In the genomic region with DNA sequence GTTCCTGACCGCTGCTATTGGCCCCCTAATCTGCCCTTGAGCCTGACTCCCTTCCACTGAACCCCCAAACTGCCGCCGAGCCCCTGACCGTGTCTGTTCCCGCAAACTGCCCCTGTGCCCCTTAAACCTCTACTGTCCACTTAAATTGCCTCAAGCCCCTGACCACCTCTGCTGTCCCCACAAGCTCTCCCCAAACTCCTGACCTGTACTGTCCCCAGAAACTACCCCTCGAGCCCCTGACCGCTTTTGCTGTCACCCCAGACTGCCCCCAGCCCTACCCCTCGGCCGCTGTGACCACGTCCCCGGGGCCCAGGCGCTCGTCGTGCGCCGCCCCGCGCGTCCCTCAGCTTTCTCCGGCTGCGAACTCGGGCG, we compare ENCODE assay signal across 8 cellular contexts. TPM values are rescaled to one million over a fixed set of nuclear protein-coding genes. Genes with fewer than 3 reads are reported as not detected.
DNase-seq lines count a peak whose midpoint lies in the region; ATAC-seq, FAIRE-seq and TF ChIP-seq lines count a peak whose summit lies in the region.

No MANE protein-coding gene starts in this region.

- no peak for TF ChIP-seq RAD21 in HepG2 (CRISPR knock-in tag; IDR thresholded peaks at IDR 0.05)

- H3K4me1 ChIP-seq in HepG2 (ENCODE audit: insufficient read depth, low read length), result peaks cover 28% of the 10 kb centered on the region
- H3K4me1 ChIP-seq in thyroid gland, result peaks cover 12 to 13% of the 10 kb centered on the region in 2 donors

- peaks cover 4% of the 10 kb centered on the region; the same call in 1 of the 2 replicates for H4K20me1 ChIP-seq in HepG2 (ENCODE audit: insufficient read depth, low read length)

- 0% methylated on average over 23 of the region's 23 CpGs for WGBS in HepG2 (ENCODE audit: low lambda C conversion rate)
- 2 to 4% methylated on average over 13 to 23 of the region's 23 CpGs for WGBS in thyroid gland, 2 donors

- H3K27ac Mint-ChIP-seq in activated CD8-positive, alpha-beta memory T cell treated with anti-CD3 and anti-CD28 coated beads, Interleukin-2, amount 10 ng/mL, durations not matched to agents 7 days and 5 days, result peak overlapping the region; percentile 77
- no peak overlapping the region for H3K27ac Mint-ChIP-seq in activated naive CD8-positive, alpha-beta T cell treated with anti-CD3 and anti-CD28 coated beads, Interleukin-2, amount 50 U/mL, for 24 hours

- no peak for ATAC-seq in activated CD8-positive, alpha-beta memory T cell treated with anti-CD3 and anti-CD28 coated beads, Interleukin-2, amount 10 ng/mL, durations not matched to agents 7 days and 5 days
- no peak for ATAC-seq in activated naive CD8-positive, alpha-beta T cell treated with anti-CD3 and anti-CD28 coated beads, Interleukin-2, amount 50 U/mL, for 24 hours
- ATAC-seq in HepG2 (no peak; the same call in 2 of the 3 replicates), HG03045 (IDR thresholded peaks at IDR 0.05; ENCODE audit: unreplicated experiment) (no peak)

- TF ChIP-seq CTCF in HepG2 (CRISPR knock-in tag; IDR thresholded peaks at IDR 0.05) (no peak), thyroid gland (IDR thresholded peaks at IDR 0.05) (peak in 1 of 6 experiments; percentile 6)

- H3K9me3 ChIP-seq in HepG2 (ENCODE audit: low read length) (no peaks in the 10 kb centered on the region), thyroid gland (no peaks in the 10 kb centered on the region)

- POLR2A ChIA-PET in HepG2 (lab: Yijun Ruan, JAX), result interaction anchor here (1.1 to 3.3 kb wide), 3 partner anchors 33 to 78 kb away, joined by 4 to 20 read pairs (median 14); partner anchors contain the start of genes TLE6, ZNF556 and ZNF57

- peak overlapping the region; percentile 90 for H3K4me2 ChIP-seq in HepG2 (ENCODE audit: low read depth, low read length)

- H3K36me3 ChIP-seq in HepG2 (replicated peaks in 1 of 2; ENCODE audit: control insufficient read depth in 1 of 2, insufficient read depth in 2 of 2, low read length in 2 of 2), result peaks cover 2 to 4% of the 10 kb centered on the region in 2 experiments; a peak in 3 of 5 replicates
- H3K36me3 ChIP-seq in thyroid gland, result no peaks in the 10 kb centered on the region

- TF ChIP-seq POLR2A in HepG2 (IDR thresholded peaks at IDR 0.05; ENCODE audit: insufficient read depth in 1 of 2, low read depth in 2 of 2, low read length in 2 of 2), result no peak
- no peak for TF ChIP-seq POLR2A in thyroid gland (IDR thresholded peaks at IDR 0.05)

- no TSS peak for BruUV-seq in HepG2 (replicated peaks; lab: Mats Ljungman, UMichigan)

- in situ Hi-C loops in HepG2 (cut with HindIII; ENCODE audit: extremely low pct_ligation_motif_present, low pct_unique_long_range_greater_than_20kb), result no loop called here

- no peak for FAIRE-seq in HepG2 (lab: Jason Lieb, UNC)

- peaks cover 18% of the 10 kb centered on the region for H3K36me3 Mint-ChIP-seq in activated CD8-positive, alpha-beta memory T cell treated with anti-CD3 and anti-CD28 coated beads, Interleukin-2, amount 10 ng/mL, durations not matched to agents 7 days and 5 days
- H3K36me3 Mint-ChIP-seq in activated naive CD8-positive, alpha-beta T cell treated with anti-CD3 and anti-CD28 coated beads, Interleukin-2, amount 50 U/mL, for 24 hours (ENCODE audit: low read depth), result peaks cover 6% of the 10 kb centered on the region

- intact Hi-C loops in HepG2 (cut with micrococcal nuclease; ENCODE audit: unreplicated experiment) (no loop called here), thyroid gland (cut with DNase I) (loop anchor here (5.0 kb wide), 1 partner anchor 42 kb away; the partner anchor contains the start of gene ZNF57)

- no peak for DNase-seq in activated CD8-positive, alpha-beta memory T cell treated with anti-CD3 and anti-CD28 coated beads, Interleukin-2, amount 10 ng/mL, durations not matched to agents 7 days and 5 days
- DNase-seq in activated CD8-positive, alpha-beta memory T cell treated with anti-CD3 and anti-CD28 coated beads, Interleukin-2, amount 50 U/mL, for 48 hours, result no peak
- no peak for DNase-seq in activated naive CD8-positive, alpha-beta T cell treated with anti-CD3 and anti-CD28 coated beads, Interleukin-2, amount 50 U/mL, for 24 hours
- DNase-seq in HepG2 (ENCODE audit: low spot score), result no peak
- no peak for DNase-seq in thyroid gland
- no peak for DNase-seq in kidney glomerular epithelial cell (lab: John Stamatoyannopoulos, UW)
- DNase-seq in activated CD8-positive, alpha-beta memory T cell treated with anti-CD3 and anti-CD28 coated beads for 24 hours, result no peak

- no peak overlapping the region for H2AFZ ChIP-seq in HepG2 (ENCODE audit: low read length)

- H3K27me3 ChIP-seq in HepG2 (ENCODE audit: control insufficient read depth in 1 of 2, insufficient read depth in 2 of 2, low read length in 2 of 2) (no peaks in the 10 kb centered on the region; a peak in 1 of 5 replicates), thyroid gland (no peaks in the 10 kb centered on the region)

- H3K4me3 ChIP-seq in HepG2 (replicated peaks in 1 of 3; ENCODE audit: insufficient read depth in 1 of 3, low read depth in 2 of 3, low read length in 3 of 3), result peak overlapping the region; percentile 84 to 90 (median 88)
- H3K4me3 ChIP-seq in thyroid gland (replicated peaks in 1 of 3), result peak overlapping the region; percentile 82 to 97 (median 83)

- H3K4me3 Mint-ChIP-seq in activated CD8-positive, alpha-beta memory T cell treated with anti-CD3 and anti-CD28 coated beads, Interleukin-2, amount 10 ng/mL, durations not matched to agents 7 days and 5 days, result peak overlapping the region; percentile 94
- peak overlapping the region; percentile 91 for H3K4me3 Mint-ChIP-seq in activated naive CD8-positive, alpha-beta T cell treated with anti-CD3 and anti-CD28 coated beads, Interleukin-2, amount 50 U/mL, for 24 hours

- H3K27ac ChIP-seq in HepG2 (ENCODE audit: extremely low read length, insufficient read depth, low read length), result peak overlapping the region; percentile 86
- H3K27ac ChIP-seq in thyroid gland, result peak overlapping the region in 1 of 3 donors; percentile 47

- CTCF ChIA-PET in activated CD8-positive, alpha-beta memory T cell treated with anti-CD3 and anti-CD28 coated beads, Interleukin-2, amount 10 ng/mL, durations not matched to agents 7 days and 5 days (lab: Charles Lee), result interaction anchor here (0.5 to 1.5 kb wide), 4 partner anchors 27 to 307 kb away, joined by 3 to 4 read pairs (median 3); no protein-coding TSS in a partner anchor
- CTCF ChIA-PET in HepG2 (lab: Yijun Ruan, JAX; ENCODE audit: low intra/inter-chr PET ratio, low total read pairs), result no interaction called here

- H3K27me3 Mint-ChIP-seq in activated CD8-positive, alpha-beta memory T cell treated with anti-CD3 and anti-CD28 coated beads, Interleukin-2, amount 10 ng/mL, durations not matched to agents 7 days and 5 days, result no peaks in the 10 kb centered on the region
- H3K27me3 Mint-ChIP-seq in activated naive CD8-positive, alpha-beta T cell treated with anti-CD3 and anti-CD28 coated beads, Interleukin-2, amount 50 U/mL, for 24 hours, result no peaks in the 10 kb centered on the region

- peak overlapping the region; percentile 81 for H3K9ac ChIP-seq in HepG2 (ENCODE audit: insufficient read depth, low read depth, low read length)

- H3K4me1 Mint-ChIP-seq in activated CD8-positive, alpha-beta memory T cell treated with anti-CD3 and anti-CD28 coated beads, Interleukin-2, amount 10 ng/mL, durations not matched to agents 7 days and 5 days, result peaks cover 33% of the 10 kb centered on the region
- peaks cover 20% of the 10 kb centered on the region for H3K4me1 Mint-ChIP-seq in activated naive CD8-positive, alpha-beta T cell treated with anti-CD3 and anti-CD28 coated beads, Interleukin-2, amount 50 U/mL, for 24 hours

- no peak for TF ChIP-seq EP300 in HepG2 (IDR thresholded peaks at IDR 0.05; ENCODE audit: low read depth in 2 of 2, low read length in 2 of 2)
- no peak for TF ChIP-seq EP300 in HepG2 (CRISPR knock-in tag; IDR thresholded peaks at IDR 0.05; ENCODE audit: borderline replicate concordance)

- H3K9me3 Mint-ChIP-seq in activated CD8-positive, alpha-beta memory T cell treated with anti-CD3 and anti-CD28 coated beads, Interleukin-2, amount 10 ng/mL, durations not matched to agents 7 days and 5 days (ENCODE audit: low read depth), result no peaks in the 10 kb centered on the region
- no peaks in the 10 kb centered on the region for H3K9me3 Mint-ChIP-seq in activated naive CD8-positive, alpha-beta T cell treated with anti-CD3 and anti-CD28 coated beads, Interleukin-2, amount 50 U/mL, for 24 hours

- peaks cover 36% of the 10 kb centered on the region for H3K79me2 ChIP-seq in HepG2 (ENCODE audit: insufficient read depth, low read length)

RNA-seq across cellular contexts. Expression of gene ZNF77, which starts 0.4 kb away (rescaled TPM):
- 1 to 10 TPM; 4.1 to 4.9 TPM for total RNA-seq in activated CD8-positive, alpha-beta memory T cell treated with anti-CD3 and anti-CD28 coated beads, Interleukin-2, amount 10 ng/mL, durations not matched to agents 7 days and 5 days
- 11.5 and 12.6 TPM in 2 replicates for total RNA-seq in HepG2 (2016; rRNA removed; fragmentation: Illumina TruSeq; extraction: Trizol)
- 2.9 and 3.5 TPM in 2 replicates for total RNA-seq in HepG2 (2016; cell fraction: cytosol; rRNA removed; fragmentation: Illumina TruSeq; extraction: Trizol; ENCODE audit: low read depth)
- 10.1 and 13.6 TPM in 2 replicates for total RNA-seq in HepG2 (2016; cell fraction: insoluble cytoplasmic fraction; rRNA removed; fragmentation: Illumina TruSeq; extraction: Trizol)
- 7.1 and 7.2 TPM in 2 replicates for total RNA-seq in HepG2 (2016; cell fraction: membrane; rRNA removed; fragmentation: Illumina TruSeq; extraction: Trizol)
- total RNA-seq in HepG2 (2016; cell fraction: nucleus; rRNA removed; fragmentation: Illumina TruSeq; extraction: Trizol), result 8.2 and 9.0 TPM in 2 replicates
- 7.1 and 7.8 TPM in 2 replicates for polyA plus RNA-seq in HepG2 (2011; rRNA removed)
- polyA plus RNA-seq in HepG2 (2011; cell fraction: cytosol; rRNA removed), result 3.6 and 5.6 TPM in 2 replicates
- polyA plus RNA-seq in HepG2 (2011; cell fraction: nucleus; rRNA removed), result 5.3 and 7.8 TPM in 2 replicates
- 5.3 and 5.9 TPM in 2 replicates for polyA plus RNA-seq in HepG2 (2012)
- 0.84 and 1.0 TPM in 2 replicates for polyA plus RNA-seq in HepG2 (2016; cell fraction: cytosol; fragmentation: Illumina TruSeq; extraction: Trizol; ENCODE audit: low read depth)
- polyA plus RNA-seq in HepG2 (2016; cell fraction: insoluble cytoplasmic fraction; fragmentation: Illumina TruSeq; extraction: Trizol; ENCODE audit: low read depth), result 9.3 and 9.6 TPM in 2 replicates
- 2.7 and 2.9 TPM in 2 replicates for polyA plus RNA-seq in HepG2 (2016; cell fraction: membrane; fragmentation: Illumina TruSeq; extraction: Trizol; ENCODE audit: low read depth)
- 14.6 and 16.9 TPM in 2 replicates for polyA plus RNA-seq in HepG2 (2016; cell fraction: nucleus; fragmentation: Illumina TruSeq; extraction: Trizol; ENCODE audit: insufficient read depth, low read depth)
- 6.2 and 7.9 TPM in 2 replicates for polyA minus RNA-seq in HepG2 (2011; rRNA and poly(A)+ RNA removed; ENCODE audit: low replicate concordance)
- polyA minus RNA-seq in HepG2 (2011; cell fraction: cytosol; rRNA and poly(A)+ RNA removed), result 2.5 and 5.3 TPM in 2 replicates
- 5.7 and 10.9 TPM in 2 replicates for polyA minus RNA-seq in HepG2 (2011; cell fraction: nucleus; rRNA and poly(A)+ RNA removed)
- total RNA-seq in thyroid gland, result 1 to 10 TPM; 5.1 to 7.0 (median 6.2) TPM

RNA-seq across cellular contexts. Expression of gene TLE6, which starts 33.0 kb away (rescaled TPM):
- 1 to 10 TPM; 1.9 to 3.2 TPM for total RNA-seq in activated CD8-positive, alpha-beta memory T cell treated with anti-CD3 and anti-CD28 coated beads, Interleukin-2, amount 10 ng/mL, durations not matched to agents 7 days and 5 days
- 0.24 and 0.28 TPM in 2 replicates for total RNA-seq in HepG2 (2016; rRNA removed; fragmentation: Illumina TruSeq; extraction: Trizol)
- total RNA-seq in HepG2 (2016; cell fraction: cytosol; rRNA removed; fragmentation: Illumina TruSeq; extraction: Trizol; ENCODE audit: low read depth), result not detected in 2 replicates
- 0.06 TPM in 1 of 2 replicates, not detected in the other for total RNA-seq in HepG2 (2016; cell fraction: insoluble cytoplasmic fraction; rRNA removed; fragmentation: Illumina TruSeq; extraction: Trizol)
- not detected in 2 replicates for total RNA-seq in HepG2 (2016; cell fraction: membrane; rRNA removed; fragmentation: Illumina TruSeq; extraction: Trizol)
- total RNA-seq in HepG2 (2016; cell fraction: nucleus; rRNA removed; fragmentation: Illumina TruSeq; extraction: Trizol), result not detected in 2 replicates
- polyA plus RNA-seq in HepG2 (2011; rRNA removed), result 5.5 and 6.4 TPM in 2 replicates
- polyA plus RNA-seq in HepG2 (2011; cell fraction: cytosol; rRNA removed), result 4.2 TPM in 2 replicates
- polyA plus RNA-seq in HepG2 (2011; cell fraction: nucleus; rRNA removed), result 18.3 and 20.1 TPM in 2 replicates
- 1.5 and 1.9 TPM in 2 replicates for polyA plus RNA-seq in HepG2 (2012)
- polyA plus RNA-seq in HepG2 (2016; cell fraction: cytosol; fragmentation: Illumina TruSeq; extraction: Trizol; ENCODE audit: low read depth), result 0.19 and 0.32 TPM in 2 replicates
- polyA plus RNA-seq in HepG2 (2016; cell fraction: insoluble cytoplasmic fraction; fragmentation: Illumina TruSeq; extraction: Trizol; ENCODE audit: low read depth), result not detected in 2 replicates
- polyA plus RNA-seq in HepG2 (2016; cell fraction: membrane; fragmentation: Illumina TruSeq; extraction: Trizol; ENCODE audit: low read depth), result not detected in 2 replicates
- polyA plus RNA-seq in HepG2 (2016; cell fraction: nucleus; fragmentation: Illumina TruSeq; extraction: Trizol; ENCODE audit: insufficient read depth, low read depth), result 1.00 TPM in 1 of 2 replicates, not detected in the other
- 4.2 and 4.9 TPM in 2 replicates for polyA minus RNA-seq in HepG2 (2011; rRNA and poly(A)+ RNA removed; ENCODE audit: low replicate concordance)
- polyA minus RNA-seq in HepG2 (2011; cell fraction: cytosol; rRNA and poly(A)+ RNA removed), result 2.4 TPM in 1 of 2 replicates, not detected in the other
- polyA minus RNA-seq in HepG2 (2011; cell fraction: nucleus; rRNA and poly(A)+ RNA removed), result 3.2 and 5.0 TPM in 2 replicates
- 10 to 100 TPM in 3 of 4 donors, 1 to 10 TPM in 1; 2.4 to 20.7 (median 11.6) TPM for total RNA-seq in thyroid gland

RNA-seq across cellular contexts. Expression of gene ZNF57, which starts 43.7 kb away (rescaled TPM):
- total RNA-seq in activated CD8-positive, alpha-beta memory T cell treated with anti-CD3 and anti-CD28 coated beads, Interleukin-2, amount 10 ng/mL, durations not matched to agents 7 days and 5 days, result 1 to 10 TPM; 4.5 to 4.6 TPM
- total RNA-seq in HepG2 (2016; rRNA removed; fragmentation: Illumina TruSeq; extraction: Trizol) (17.5 and 25.8 TPM in 2 replicates), thyroid gland (1 to 10 TPM; 3.1 to 4.8 (median 3.6) TPM)
- 9.2 and 10.2 TPM in 2 replicates for total RNA-seq in HepG2 (2016; cell fraction: cytosol; rRNA removed; fragmentation: Illumina TruSeq; extraction: Trizol; ENCODE audit: low read depth)
- total RNA-seq in HepG2 (2016; cell fraction: insoluble cytoplasmic fraction; rRNA removed; fragmentation: Illumina TruSeq; extraction: Trizol), result 17.7 and 22.3 TPM in 2 replicates
- 15.7 and 21.7 TPM in 2 replicates for total RNA-seq in HepG2 (2016; cell fraction: membrane; rRNA removed; fragmentation: Illumina TruSeq; extraction: Trizol)
- 12.5 and 12.8 TPM in 2 replicates for total RNA-seq in HepG2 (2016; cell fraction: nucleus; rRNA removed; fragmentation: Illumina TruSeq; extraction: Trizol)
- 6.6 and 8.0 TPM in 2 replicates for polyA plus RNA-seq in HepG2 (2011; rRNA removed)
- 4.3 and 7.3 TPM in 2 replicates for polyA plus RNA-seq in HepG2 (2011; cell fraction: cytosol; rRNA removed)
- polyA plus RNA-seq in HepG2 (2011; cell fraction: nucleus; rRNA removed), result 6.3 and 7.4 TPM in 2 replicates
- polyA plus RNA-seq in HepG2 (2012), result 7.0 and 7.8 TPM in 2 replicates
- polyA plus RNA-seq in HepG2 (2016; cell fraction: cytosol; fragmentation: Illumina TruSeq; extraction: Trizol; ENCODE audit: low read depth), result 2.7 and 2.8 TPM in 2 replicates
- 16.0 TPM in 2 replicates for polyA plus RNA-seq in HepG2 (2016; cell fraction: insoluble cytoplasmic fraction; fragmentation: Illumina TruSeq; extraction: Trizol; ENCODE audit: low read depth)
- polyA plus RNA-seq in HepG2 (2016; cell fraction: membrane; fragmentation: Illumina TruSeq; extraction: Trizol; ENCODE audit: low read depth), result 3.9 and 5.1 TPM in 2 replicates
- 18.5 and 27.5 TPM in 2 replicates for polyA plus RNA-seq in HepG2 (2016; cell fraction: nucleus; fragmentation: Illumina TruSeq; extraction: Trizol; ENCODE audit: insufficient read depth, low read depth)
- 4.0 and 7.2 TPM in 2 replicates for polyA minus RNA-seq in HepG2 (2011; rRNA and poly(A)+ RNA removed; ENCODE audit: low replicate concordance)
- polyA minus RNA-seq in HepG2 (2011; cell fraction: cytosol; rRNA and poly(A)+ RNA removed), result 6.4 and 6.9 TPM in 2 replicates
- 6.6 and 9.9 TPM in 2 replicates for polyA minus RNA-seq in HepG2 (2011; cell fraction: nucleus; rRNA and poly(A)+ RNA removed)
